ENCODE assay signal across 11 cellular contexts in genomic region chr3:64220161-64220560, GRCh38. TPM values are rescaled to one million over a fixed set of nuclear protein-coding genes. Genes with fewer than 3 reads are reported as not detected.
DNase-seq lines count a peak whose midpoint lies in the region; TF ChIP-seq lines count a peak whose summit lies in the region.
"Had no signal": no experiment of that assay in that cellular context is flagged by ENCODE, and none has a peak within 500 bp of the region (broad histone marks: within the 10 kb centered on the region; RNA-seq: fewer than 3 reads in every experiment).

No MANE protein-coding gene starts in this region.

- CTCF ChIA-PET in activated naive CD4-positive, alpha-beta T cell treated with anti-CD3 and anti-CD28 coated beads, Interleukin-2, amount 10 ng/mL, durations not matched to agents 7 days and 5 days (lab: Charles Lee): no interaction called here

- H3K27ac Mint-ChIP-seq in activated naive CD4-positive, alpha-beta T cell treated with anti-CD3 and anti-CD28 coated beads, Interleukin-2, amount 10 ng/mL, durations not matched to agents 7 days and 5 days: no peak overlapping the region
- H3K27ac Mint-ChIP-seq: activated CD4-positive, alpha-beta T cell treated with anti-CD3 and anti-CD28 coated beads, Interleukin-2, amount 10 ng/mL, durations not matched to agents 24 days and 14 days had no signal

- H3K27me3 Mint-ChIP-seq in activated naive CD4-positive, alpha-beta T cell treated with anti-CD3 and anti-CD28 coated beads, Interleukin-2, amount 10 ng/mL, durations not matched to agents 7 days and 5 days: peaks cover 10% of the 10 kb centered on the region
- H3K27me3 Mint-ChIP-seq: IgD-negative memory B cell had no signal

- H3K9me3 ChIP-seq in muscle layer of duodenum (ENCODE audit: control insufficient read depth in 1 of 2, low read length in 2 of 2) (no peaks in the 10 kb centered on the region), uterus (no peaks in the 10 kb centered on the region)

- H3K27me3 ChIP-seq in muscle layer of duodenum (ENCODE audit: low read depth, low read length) (no peaks in the 10 kb centered on the region), uterus (no peaks in the 10 kb centered on the region)

- intact Hi-C loops in uterus (cut with DNase I; ENCODE audit: low total_unique reads): no loop called here

- H3K36me3 ChIP-seq in muscle layer of duodenum (ENCODE audit: control insufficient read depth in 1 of 2, insufficient read depth in 2 of 2, low read length in 2 of 2) (no peaks in the 10 kb centered on the region), uterus (no peaks in the 10 kb centered on the region)

- no peak overlapping the region for H3K4me3 Mint-ChIP-seq in activated naive CD4-positive, alpha-beta T cell treated with anti-CD3 and anti-CD28 coated beads, Interleukin-2, amount 10 ng/mL, durations not matched to agents 7 days and 5 days
- H3K4me3 Mint-ChIP-seq: activated CD4-positive, alpha-beta T cell treated with anti-CD3 and anti-CD28 coated beads, Interleukin-2, amount 10 ng/mL, durations not matched to agents 24 days and 14 days; central memory CD8-positive, alpha-beta T cell had no signal

- no peaks in the 10 kb centered on the region for H3K36me3 Mint-ChIP-seq in activated naive CD4-positive, alpha-beta T cell treated with anti-CD3 and anti-CD28 coated beads, Interleukin-2, amount 10 ng/mL, durations not matched to agents 7 days and 5 days
- H3K36me3 Mint-ChIP-seq: IgD-negative memory B cell had no signal

- H3K9me3 Mint-ChIP-seq in activated naive CD4-positive, alpha-beta T cell treated with anti-CD3 and anti-CD28 coated beads, Interleukin-2, amount 10 ng/mL, durations not matched to agents 7 days and 5 days: no peaks in the 10 kb centered on the region
- H3K9me3 Mint-ChIP-seq: activated CD4-positive, alpha-beta T cell treated with anti-CD3 and anti-CD28 coated beads, Interleukin-2, amount 10 ng/mL, durations not matched to agents 24 days and 14 days; central memory CD8-positive, alpha-beta T cell had no signal

- H3K4me1 ChIP-seq in muscle layer of duodenum (ENCODE audit: control insufficient read depth in 1 of 2, insufficient read depth in 2 of 2, low read length in 2 of 2) (peaks cover 21 to 90% of the 10 kb centered on the region in 2 donors), uterus (peaks cover 20 to 32% of the 10 kb centered on the region in 2 donors)

- H3K4me3 ChIP-seq in epithelial cell of esophagus (ENCODE audit: low read length) (no peak overlapping the region), muscle layer of duodenum (ENCODE audit: low read depth in 1 of 2, low read length in 2 of 2) (peak overlapping the region in 1 of 2 donors; percentile 6), uterus (no peak overlapping the region)

- no peak for TF ChIP-seq POLR2A in uterus (IDR thresholded peaks at IDR 0.05)

- TF ChIP-seq CTCF in epithelial cell of esophagus (IDR thresholded peaks at IDR 0.05; ENCODE audit: insufficient read depth, low read depth, low read length, missing control alignments) (no peak), uterus (IDR thresholded peaks at IDR 0.05) (no peak)

- H3K27ac ChIP-seq in muscle layer of duodenum (ENCODE audit: low read length) (peak overlapping the region; percentile 48), uterus (peak overlapping the region; percentile 76 to 87)

- DNase-seq in NCI-H2227 (lab: John Stamatoyannopoulos, UW; ENCODE audit: unreplicated experiment) (peak; percentile 14), NCI-H2227 treated with DMSO at 0.1 percent for 48 hours (lab: John Stamatoyannopoulos, UW) (no peak), epithelial cell of esophagus (ENCODE audit: low read depth) (peak; percentile 36), uterus (no peak), OCI-M2 (lab: John Stamatoyannopoulos, UW; ENCODE audit: unreplicated experiment) (no peak)
- no peak for DNase-seq in activated naive CD4-positive, alpha-beta T cell (lab: John Stamatoyannopoulos, UW)
- no peak for DNase-seq in activated naive CD4-positive, alpha-beta T cell treated with anti-CD3 and anti-CD28 coated beads, Interleukin-2, amount 10 ng/mL, durations not matched to agents 7 days and 5 days
- DNase-seq: activated CD4-positive, alpha-beta T cell treated with anti-CD3 and anti-CD28 coated beads, Interleukin-2, amount 10 ng/mL, durations not matched to agents 24 days and 14 days had no signal

- no peaks in the 10 kb centered on the region for H3K4me1 Mint-ChIP-seq in activated naive CD4-positive, alpha-beta T cell treated with anti-CD3 and anti-CD28 coated beads, Interleukin-2, amount 10 ng/mL, durations not matched to agents 7 days and 5 days
- H3K4me1 Mint-ChIP-seq: activated CD4-positive, alpha-beta T cell treated with anti-CD3 and anti-CD28 coated beads, Interleukin-2, amount 10 ng/mL, durations not matched to agents 24 days and 14 days; central memory CD8-positive, alpha-beta T cell had no signal

RNA-seq across cellular contexts. Expression of gene PRICKLE2, which starts 5.1 kb away (rescaled TPM):
- 10 to 100 TPM; 26.2 to 87.3 (median 47.9) TPM for total RNA-seq in uterus
- total RNA-seq: activated CD4-positive, alpha-beta T cell treated with anti-CD3 and anti-CD28 coated beads, Interleukin-2, amount 10 ng/mL, durations not matched to agents 24 days and 14 days had no signal

Comparison
In these comparisons a context has a peak if more than half of its experiments do, and no peak if none do; other contexts are left out.
1. DNase-seq: peak in NCI-H2227 (single experiment) and epithelial cell of esophagus (single experiment); none in NCI-H2227 treated with DMSO at 0.1 percent for 48 hours (single experiment), uterus (0 of 2), activated naive CD4-positive, alpha-beta T cell (0 of 4), activated naive CD4-positive, alpha-beta T cell treated with anti-CD3 and anti-CD28 coated beads, Interleukin-2, amount 10 ng/mL, durations not matched to agents 7 days and 5 days (single experiment) and OCI-M2 (single experiment).